1 cellular context compared by ENCODE assay signal in genomic region chr1:43532716-43533115, GRCh38.
TF ChIP-seq lines count a peak whose summit lies in the region.

No MANE protein-coding gene starts in this region.

TF ChIP-seq in H1, 55 proteins besides CTCF, POLR2A, EP300 and RAD21 (continued from another document):
- no peak for TF ChIP-seq CHD7 (IDR thresholded peaks at IDR 0.05; ENCODE audit: insufficient replicate concordance, low read length)
- no peak for TF ChIP-seq KDM4A (IDR thresholded peaks at IDR 0.05; ENCODE audit: low read depth, low read length, severe bottlenecking)
- no peak for TF ChIP-seq PHF8 (conservative IDR thresholded peaks at IDR 0.05; ENCODE audit: low read depth, low read length)
- TF ChIP-seq EGR1 (IDR thresholded peaks at IDR 0.05; ENCODE audit: borderline replicate concordance, low read depth, low read length) = no peak
- TF ChIP-seq BCL11A (IDR thresholded peaks at IDR 0.05; ENCODE audit: low read depth in 2 of 2, low read length in 2 of 2) = no peak
- TF ChIP-seq ASH2L (IDR thresholded peaks at IDR 0.05; ENCODE audit: low read length) = no peak
- TF ChIP-seq CHD1 (IDR thresholded peaks at IDR 0.05; ENCODE audit: low read depth, low read length) = no peak
- TF ChIP-seq SIN3A (conservative IDR thresholded peaks at IDR 0.05 in 1 of 2, IDR thresholded peaks at IDR 0.05 in 1 of 2; ENCODE audit: low read depth in 1 of 2, low read length in 2 of 2) = no peak
- TF ChIP-seq ATF2 (IDR thresholded peaks at IDR 0.05; ENCODE audit: low read length) = no peak
- no peak for TF ChIP-seq NANOG (IDR thresholded peaks at IDR 0.05; ENCODE audit: insufficient read depth, low read depth, low read length, poor library complexity, severe bottlenecking)
- TF ChIP-seq SIRT6 (IDR thresholded peaks at IDR 0.05; ENCODE audit: low read length) = no peak
- TF ChIP-seq FOSL1 (IDR thresholded peaks at IDR 0.05; ENCODE audit: insufficient read depth, low read depth, low read length) = no peak
- no peak for TF ChIP-seq TCF12 (IDR thresholded peaks at IDR 0.05; ENCODE audit: low read depth, low read length)
